In the genomic region with DNA sequence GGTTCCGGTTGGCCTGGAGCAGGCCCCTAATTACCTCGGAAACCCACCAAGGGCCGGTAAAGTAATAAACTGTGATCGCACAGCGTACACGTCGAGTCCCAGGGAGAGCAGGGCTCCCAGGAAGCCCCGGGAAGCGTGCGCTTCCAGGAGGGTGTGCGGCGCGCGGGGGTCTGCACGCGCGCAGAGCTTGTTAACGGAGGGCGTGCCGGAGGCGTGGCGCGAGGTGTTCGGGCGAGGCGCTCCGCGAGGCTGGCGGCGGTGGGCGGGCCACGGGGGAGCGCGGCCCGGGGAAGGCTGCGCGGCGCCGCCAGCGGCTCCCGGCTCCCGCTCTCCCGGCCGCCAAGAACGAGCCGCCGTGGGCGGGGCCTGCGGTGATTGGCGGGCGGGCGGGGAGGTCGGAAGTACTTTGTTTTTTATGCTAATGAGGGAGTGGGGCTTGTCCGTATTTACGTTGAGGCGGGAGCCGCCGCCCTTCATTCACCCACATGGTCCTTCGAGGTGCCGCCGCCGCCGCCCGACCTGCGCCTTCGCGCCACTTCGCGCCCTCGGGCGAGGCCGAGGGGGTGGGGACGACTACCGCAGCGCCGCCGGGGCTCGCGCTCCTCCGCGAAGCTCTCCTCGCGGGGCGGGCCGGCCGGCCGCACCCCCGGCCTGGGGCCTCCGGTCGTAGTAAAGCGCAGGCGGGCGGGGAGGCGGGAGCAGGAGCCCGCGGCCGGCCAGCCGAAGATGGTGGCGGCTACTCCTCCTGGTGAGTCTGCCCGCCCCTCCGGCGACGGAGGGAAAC, we compare ENCODE assay signal across 8 cellular contexts. TPM values are rescaled to one million over a fixed set of nuclear protein-coding genes. Genes with fewer than 3 reads are reported as not detected.
DNase-seq lines count a peak whose midpoint lies in the region; TF ChIP-seq lines count a peak whose summit lies in the region.

A gene (plus strand): TSS at position 476 of the 784 bp plus-strand sequence.

- H4K20me1 ChIP-seq in Loucy (ENCODE audit: insufficient read depth, low read length, poor library complexity, severe bottlenecking), result peaks cover 35% of the 10 kb centered on the region

- no peaks in the 10 kb centered on the region for H3K27me3 Mint-ChIP-seq in activated T-helper 2 cell treated with anti-CD3 and anti-CD28 coated beads, Interferon-gamma antibody, Interleukin-2, Interleukin-4, amounts not matched to agents 10 μg/mL and 5 μg/mL and 100 μg/mL, durations not matched to agents 14 hours and 24 hours and 36 hours (ENCODE audit: low read depth)
- H3K27me3 Mint-ChIP-seq in nephron (ENCODE audit: low read depth), result peaks cover 19% of the 10 kb centered on the region

- H3K9me2 ChIP-seq in Loucy (replicated peaks; ENCODE audit: low read depth, low read length), result no peaks in the 10 kb centered on the region

- H3K79me2 ChIP-seq in Loucy (ENCODE audit: insufficient read depth, low read length), result peaks cover 47% of the 10 kb centered on the region

- peak within 1 kb of the TSS; percentile 95 for H3K4me3 Mint-ChIP-seq in activated T-helper 2 cell treated with anti-CD3 and anti-CD28 coated beads, Interferon-gamma antibody, Interleukin-2, Interleukin-4, amounts not matched to agents 10 μg/mL and 5 μg/mL and 100 μg/mL, durations not matched to agents 14 hours and 24 hours and 36 hours (ENCODE audit: low read depth)
- H3K4me3 Mint-ChIP-seq in nephron, result peak within 1 kb of the TSS; percentile 95 to 99 (median 95)

- peaks cover 35% of the 10 kb centered on the region for H3K36me3 Mint-ChIP-seq in activated T-helper 2 cell treated with anti-CD3 and anti-CD28 coated beads, Interferon-gamma antibody, Interleukin-2, Interleukin-4, amounts not matched to agents 10 μg/mL and 5 μg/mL and 100 μg/mL, durations not matched to agents 14 hours and 24 hours and 36 hours (ENCODE audit: low read depth)
- peaks cover 34% of the 10 kb centered on the region for H3K36me3 Mint-ChIP-seq in nephron (ENCODE audit: low read depth)

- peak; percentile 95 for DNase-seq in ELF-1 (ENCODE audit: low read depth, low spot score)
- DNase-seq in H7, result peak; percentile 90
- DNase-seq in activated T-helper 2 cell treated with anti-CD3 and anti-CD28 coated beads, Interferon-gamma antibody, Interleukin-2, Interleukin-4, amounts not matched to agents 10 μg/mL and 5 μg/mL and 100 μg/mL, durations not matched to agents 14 hours and 24 hours and 36 hours (ENCODE audit: low spot score), result peak; percentile 88
- DNase-seq in fibroblast of peridontal ligament (ENCODE audit: extremely low read depth), result peak; percentile 61
- peak; percentile 89 for DNase-seq in stimulated activated naive CD4-positive, alpha-beta T cell treated with Interleukin-2 at 50 U/mL for 16 hours (lab: John Stamatoyannopoulos, UW)

- H3K4me1 Mint-ChIP-seq in activated T-helper 2 cell treated with anti-CD3 and anti-CD28 coated beads, Interferon-gamma antibody, Interleukin-2, Interleukin-4, amounts not matched to agents 10 μg/mL and 5 μg/mL and 100 μg/mL, durations not matched to agents 14 hours and 24 hours and 36 hours (ENCODE audit: low read depth), result peaks cover 37% of the 10 kb centered on the region
- H3K4me1 Mint-ChIP-seq in nephron, result peaks cover 34% of the 10 kb centered on the region

- peak within 1 kb of the TSS; percentile 75 for H3K9ac ChIP-seq in Loucy (ENCODE audit: low read depth, low read length, poor library complexity, severe bottlenecking)

- peak; percentile 88 for TF ChIP-seq POLR2A in Raji (IDR thresholded peaks at IDR 0.05; ENCODE audit: insufficient read depth, low read depth, low read length)

- no peaks in the 10 kb centered on the region for H3K9me3 ChIP-seq in Loucy (ENCODE audit: insufficient read depth, low read depth, low read length)

- no peaks in the 10 kb centered on the region for H3K9me3 Mint-ChIP-seq in activated T-helper 2 cell treated with anti-CD3 and anti-CD28 coated beads, Interferon-gamma antibody, Interleukin-2, Interleukin-4, amounts not matched to agents 10 μg/mL and 5 μg/mL and 100 μg/mL, durations not matched to agents 14 hours and 24 hours and 36 hours
- H3K9me3 Mint-ChIP-seq in nephron, result no peaks in the 10 kb centered on the region

- H3K36me3 ChIP-seq in H7 (replicated peaks; ENCODE audit: control insufficient read depth, insufficient read depth, low read length) (peaks cover 21% of the 10 kb centered on the region), Loucy (ENCODE audit: insufficient read depth, low read length) (peaks cover 33% of the 10 kb centered on the region)

- H3K4me1 ChIP-seq in Loucy (ENCODE audit: insufficient read depth, low read length, poor library complexity, severe bottlenecking), result peaks cover 29% of the 10 kb centered on the region

- H3K4me3 ChIP-seq in H7 (ENCODE audit: insufficient read depth, low read depth, low read length) (peak within 1 kb of the TSS; percentile 77), Loucy (ENCODE audit: low read length, poor library complexity, severe bottlenecking) (peak within 1 kb of the TSS; percentile 87)

- H3K27me3 ChIP-seq in H7 (ENCODE audit: control insufficient read depth, insufficient read depth, low read length) (no peaks in the 10 kb centered on the region), Loucy (ENCODE audit: insufficient read depth, low read length, poor library complexity, severe bottlenecking) (peaks cover 50% of the 10 kb centered on the region)

- peak within 1 kb of the TSS; percentile 96 for H3K27ac Mint-ChIP-seq in activated T-helper 2 cell treated with anti-CD3 and anti-CD28 coated beads, Interferon-gamma antibody, Interleukin-2, Interleukin-4, amounts not matched to agents 10 μg/mL and 5 μg/mL and 100 μg/mL, durations not matched to agents 14 hours and 24 hours and 36 hours
- H3K27ac Mint-ChIP-seq in nephron, result peak within 1 kb of the TSS; percentile 86 to 98 (median 98)

- H2AFZ ChIP-seq in Loucy (ENCODE audit: low read length), result peak within 1 kb of the TSS; percentile 97

- peak within 1 kb of the TSS; percentile 79 for H3K4me2 ChIP-seq in Loucy (ENCODE audit: low read depth, low read length, poor library complexity, severe bottlenecking)

- intact Hi-C loops in activated T-helper 2 cell treated with anti-CD3 and anti-CD28 coated beads, Interferon-gamma antibody, Interleukin-2, Interleukin-4, amounts not matched to agents 10 μg/mL and 5 μg/mL and 100 μg/mL, durations not matched to agents 14 hours and 24 hours and 36 hours (cut with micrococcal nuclease), result loop anchor here (2.0 kb wide), 1 partner anchor 21 kb away; no protein-coding TSS in a partner anchor

- H3F3A ChIP-seq in Loucy (ENCODE audit: low read depth), result no peaks in the 10 kb centered on the region

- TF ChIP-seq CTCF in Loucy (conservative IDR thresholded peaks at IDR 0.05; ENCODE audit: low read length) (no peak), nephron (IDR thresholded peaks at IDR 0.05; ENCODE audit: unreplicated experiment in 3 of 3) (no peak)

RNA-seq across cellular contexts. Expression of the gene that starts here (rescaled TPM):
- 19.6 and 22.2 TPM in 2 replicates for total RNA-seq in H7 (2014; rRNA removed; shearing (Covaris generic))
- 32.5 and 32.8 TPM in 2 replicates for total RNA-seq in activated T-helper 2 cell treated with anti-CD3 and anti-CD28 coated beads, Interferon-gamma antibody, Interleukin-2, Interleukin-4, amounts not matched to agents 10 μg/mL and 5 μg/mL and 100 μg/mL, durations not matched to agents 14 hours and 24 hours and 36 hours

Comparison
In these comparisons a context has a peak if more than half of its experiments do, and no peak if none do; other contexts are left out.
1. Peak in every context shown above with its lines: DNase-seq and H3K4me3 ChIP-seq.